8 cellular contexts compared by ENCODE assay signal in genomic region chr15:58332676-58333400, GRCh38.
DNase-seq lines count a peak whose midpoint lies in the region; ATAC-seq and TF ChIP-seq lines count a peak whose summit lies in the region.

No MANE protein-coding gene starts in this region.

- no peak for ATAC-seq in naive thymus-derived CD8-positive, alpha-beta T cell
- no peak for ATAC-seq in HG02798 (IDR thresholded peaks at IDR 0.05; ENCODE audit: poor library complexity, unreplicated experiment)
- no peak for ATAC-seq in HG03571 (IDR thresholded peaks at IDR 0.05; ENCODE audit: unreplicated experiment)
- no peak for ATAC-seq in GM19452 (IDR thresholded peaks at IDR 0.05; ENCODE audit: unreplicated experiment)

- peaks cover 0 to 21% (median 3%) of the 10 kb centered on the region in 9 donors for H3K9me3 Mint-ChIP-seq in naive thymus-derived CD8-positive, alpha-beta T cell

- H3K4me3 Mint-ChIP-seq in naive thymus-derived CD8-positive, alpha-beta T cell: peak overlapping the region in 2 of 10 donors; percentile 29 to 31

- POLR2A ChIA-PET in naive thymus-derived CD8-positive, alpha-beta T cell (lab: Charles Lee): interaction anchor here (1.3 kb wide), 1 partner anchor 18 kb away, joined by 4 read pairs; no protein-coding TSS in a partner anchor

- H3K4me1 Mint-ChIP-seq in naive thymus-derived CD8-positive, alpha-beta T cell: peaks cover 21 to 36% (median 31%) of the 10 kb centered on the region in 4 donors

- TF ChIP-seq CTCF in GM12865 (IDR thresholded peaks at IDR 0.05; ENCODE audit: insufficient read depth, low read depth, low read length, missing control alignments): no peak

- no peaks in the 10 kb centered on the region for H3K27me3 Mint-ChIP-seq in naive thymus-derived CD8-positive, alpha-beta T cell

- H3K36me3 Mint-ChIP-seq in naive thymus-derived CD8-positive, alpha-beta T cell: peaks cover 0 to 5% (median 0%) of the 10 kb centered on the region in 3 donors

- no peak overlapping the region for H3K4me3 ChIP-seq in GM12865 (ENCODE audit: low read depth, low read length)

- DNase-seq in GM12865 (ENCODE audit: low read depth) (peak; percentile 44), NCI-H226 (peak; percentile 22), dedifferentiated amniotic fluid mesenchymal stem cell (ENCODE audit: extremely low spot score) (peak; percentile 36), NCI-H1092 (lab: John Stamatoyannopoulos, UW) (no peak)
- DNase-seq in naive thymus-derived CD8-positive, alpha-beta T cell: no peak

- peak overlapping the region in 9 of 10 donors; percentile 21 to 92 (median 82) for H3K27ac Mint-ChIP-seq in naive thymus-derived CD8-positive, alpha-beta T cell

Comparison
In these comparisons a context has a peak if more than half of its experiments do, and no peak if none do; other contexts are left out.
1. DNase-seq: peak in GM12865 (single experiment), NCI-H226 (single experiment) and dedifferentiated amniotic fluid mesenchymal stem cell (single experiment); none in naive thymus-derived CD8-positive, alpha-beta T cell (0 of 10) and NCI-H1092 (single experiment).